Comparison of ENCODE assay signal across 17 cellular contexts in the genomic region with DNA sequence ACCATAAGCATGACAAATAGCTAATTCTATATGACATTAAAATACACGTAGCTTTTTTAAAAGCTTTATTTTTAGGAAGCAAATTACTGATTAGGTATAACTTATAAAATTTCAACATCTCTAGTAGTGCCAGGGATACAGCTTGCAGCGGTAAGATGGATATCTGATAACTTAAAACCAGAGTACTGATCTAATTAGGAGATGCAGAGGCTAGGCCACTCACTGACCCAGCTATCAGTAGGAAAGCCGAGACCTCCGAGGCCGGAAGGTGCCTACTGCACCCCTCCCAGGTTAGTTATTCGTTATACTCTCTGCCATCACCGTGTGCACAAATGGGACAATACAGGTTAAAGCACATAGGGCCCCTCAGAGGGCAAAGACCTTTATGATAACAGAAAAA.
DNase-seq lines count a peak whose midpoint lies in the region; ATAC-seq and TF ChIP-seq lines count a peak whose summit lies in the region.
"Had no signal": no experiment of that assay in that cellular context is flagged by ENCODE, and none has a peak within 500 bp of the region (broad histone marks: within the 10 kb centered on the region; RNA-seq: fewer than 3 reads in every experiment).

No MANE protein-coding gene starts in this region.

- H3K4me3 Mint-ChIP-seq in activated CD8-positive, alpha-beta T cell treated with anti-CD3 and anti-CD28 coated beads for 36 hours, result no peak overlapping the region
- no peak overlapping the region for H3K4me3 Mint-ChIP-seq in activated CD8-positive, alpha-beta T cell treated with anti-CD3 and anti-CD28 coated beads, Interleukin-2, amount 10 ng/mL, durations not matched to agents 7 days and 5 days
- no peak overlapping the region for H3K4me3 Mint-ChIP-seq in nephron progenitor cell

- H3K4me2 ChIP-seq in hepatocyte (peak overlapping the region; percentile 63), trophoblast cell (ENCODE audit: low read length) (no peak overlapping the region)
- H3K4me2 ChIP-seq: A549 had no signal

- peak overlapping the region; percentile 81 for H2BK12ac ChIP-seq in trophoblast cell (ENCODE audit: low read length)

- H3K36me3 Mint-ChIP-seq in activated CD8-positive, alpha-beta T cell treated with anti-CD3 and anti-CD28 coated beads for 36 hours (ENCODE audit: low read depth), result peaks cover 89% of the 10 kb centered on the region
- peaks cover 91% of the 10 kb centered on the region for H3K36me3 Mint-ChIP-seq in activated CD8-positive, alpha-beta T cell treated with anti-CD3 and anti-CD28 coated beads, Interleukin-2, amount 10 ng/mL, durations not matched to agents 7 days and 5 days (ENCODE audit: low read depth)
- no peaks in the 10 kb centered on the region for H3K36me3 Mint-ChIP-seq in nephron progenitor cell (ENCODE audit: low read depth)

- H2BK5ac ChIP-seq in trophoblast cell (ENCODE audit: low read depth, low read length, poor library complexity), result no peak overlapping the region

- POLR2A ChIA-PET in activated CD8-positive, alpha-beta T cell treated with anti-CD3 and anti-CD28 coated beads for 36 hours (lab: Charles Lee), result interaction anchor here (0.6 to 1.2 kb wide), 3 partner anchors 10 to 36 kb away, joined by 3 read pairs; no protein-coding TSS in a partner anchor
- POLR2A ChIA-PET in activated CD8-positive, alpha-beta T cell treated with anti-CD3 and anti-CD28 coated beads, Interleukin-2, amount 10 ng/mL, durations not matched to agents 7 days and 5 days (lab: Charles Lee), result interaction anchor here (0.8 kb wide), 1 partner anchor 168 kb away, joined by 3 read pairs; no protein-coding TSS in a partner anchor

- ATAC-seq in activated CD8-positive, alpha-beta T cell treated with anti-CD3 and anti-CD28 coated beads for 36 hours, result no peak
- ATAC-seq in activated CD8-positive, alpha-beta T cell treated with anti-CD3 and anti-CD28 coated beads, Interleukin-2, amount 10 ng/mL, durations not matched to agents 7 days and 5 days, result no peak
- ATAC-seq in HG03571 (IDR thresholded peaks at IDR 0.05; ENCODE audit: unreplicated experiment), result no peak
- ATAC-seq: A549 had no signal

- TF ChIP-seq CTCF in activated CD8-positive, alpha-beta T cell treated with anti-CD3 and anti-CD28 coated beads for 36 hours (IDR thresholded peaks at IDR 0.05), result no peak
- TF ChIP-seq CTCF in hepatocyte (IDR thresholded peaks at IDR 0.05; ENCODE audit: poor library complexity) (no peak), nephron progenitor cell (IDR thresholded peaks at IDR 0.05) (no peak)

- no peak overlapping the region for H4K91ac ChIP-seq in trophoblast cell (ENCODE audit: low read depth, low read length)

- H3K14ac ChIP-seq in trophoblast cell (ENCODE audit: low read length), result peak overlapping the region; percentile 69

- peak overlapping the region; percentile 37 for H3K4ac ChIP-seq in trophoblast cell (ENCODE audit: low read depth, low read length)

- H3K18ac ChIP-seq in trophoblast cell (ENCODE audit: low read length), result no peak overlapping the region

- H3K9ac ChIP-seq in trophoblast cell (ENCODE audit: low read length), result no peak overlapping the region

- H3K79me2 ChIP-seq in hepatocyte (no peaks in the 10 kb centered on the region), trophoblast cell (ENCODE audit: control insufficient read depth, insufficient read depth, low read length, poor library complexity) (peaks cover 1% of the 10 kb centered on the region)

- H2BK120ac ChIP-seq in trophoblast cell (ENCODE audit: insufficient read depth, low read length, poor library complexity), result no peak overlapping the region

- no peaks in the 10 kb centered on the region for H3K27me3 Mint-ChIP-seq in activated CD8-positive, alpha-beta T cell treated with anti-CD3 and anti-CD28 coated beads for 36 hours
- no peaks in the 10 kb centered on the region for H3K27me3 Mint-ChIP-seq in activated CD8-positive, alpha-beta T cell treated with anti-CD3 and anti-CD28 coated beads, Interleukin-2, amount 10 ng/mL, durations not matched to agents 7 days and 5 days (ENCODE audit: low read depth)
- H3K27me3 Mint-ChIP-seq in nephron progenitor cell (ENCODE audit: low read depth, poor library complexity), result peaks cover 7% of the 10 kb centered on the region
- H3K27me3 Mint-ChIP-seq: CD4-positive, alpha-beta memory T cell had no signal

- H3K4me1 Mint-ChIP-seq in activated CD8-positive, alpha-beta T cell treated with anti-CD3 and anti-CD28 coated beads for 36 hours (ENCODE audit: low read depth), result peaks cover 47% of the 10 kb centered on the region
- peaks cover 20% of the 10 kb centered on the region for H3K4me1 Mint-ChIP-seq in activated CD8-positive, alpha-beta T cell treated with anti-CD3 and anti-CD28 coated beads, Interleukin-2, amount 10 ng/mL, durations not matched to agents 7 days and 5 days (ENCODE audit: low read depth)
- H3K4me1 Mint-ChIP-seq in nephron progenitor cell, result peaks cover 38% of the 10 kb centered on the region

- no peak for DNase-seq in activated CD8-positive, alpha-beta T cell treated with anti-CD3 and anti-CD28 coated beads for 36 hours
- no peak for DNase-seq in activated CD8-positive, alpha-beta T cell treated with anti-CD3 and anti-CD28 coated beads, Interleukin-2, amount 10 ng/mL, durations not matched to agents 7 days and 5 days
- peak; percentile 62 for DNase-seq in SK-N-DZ (ENCODE audit: low spot score)
- DNase-seq in hepatocyte (ENCODE audit: low spot score), result no peak
- DNase-seq in trophoblast cell, result no peak
- DNase-seq in nephron progenitor cell, result no peak
- DNase-seq in cardiac septum (ENCODE audit: low spot score), result no peak
- DNase-seq: CD4-positive, alpha-beta memory T cell; DMS79 treated with DMSO at 0.1 percent for 48 hours; KBM-7; MV-4-11; NCI-H1417; NCI-H187 treated with DMSO at 0.1 percent for 48 hours; NCI-H526 treated with DMSO at 0.1 percent for 48 hours; SHP77 had no signal

- no peaks in the 10 kb centered on the region for H3K9me3 ChIP-seq in hepatocyte (ENCODE audit: low read depth)
- H3K9me3 ChIP-seq in trophoblast cell (ENCODE audit: insufficient read depth, low read depth, low read length), result no peaks in the 10 kb centered on the region

- H3K27me3 ChIP-seq in hepatocyte, result no peaks in the 10 kb centered on the region
- no peaks in the 10 kb centered on the region for H3K27me3 ChIP-seq in trophoblast cell (ENCODE audit: insufficient read depth, low read length)

- H2AFZ ChIP-seq in hepatocyte (no peak overlapping the region), trophoblast cell (ENCODE audit: insufficient read depth, low read length, poor library complexity) (no peak overlapping the region)

- H4K8ac ChIP-seq in trophoblast cell (ENCODE audit: low read depth, low read length), result no peak overlapping the region

- no peak overlapping the region for H3K4me3 ChIP-seq in hepatocyte
- H3K4me3 ChIP-seq in trophoblast cell (ENCODE audit: low read depth, low read length), result no peak overlapping the region
- H3K4me3 ChIP-seq: A549 had no signal

- H3K27ac Mint-ChIP-seq in activated CD8-positive, alpha-beta T cell treated with anti-CD3 and anti-CD28 coated beads for 36 hours, result peak overlapping the region; percentile 29
- H3K27ac Mint-ChIP-seq in activated CD8-positive, alpha-beta T cell treated with anti-CD3 and anti-CD28 coated beads, Interleukin-2, amount 10 ng/mL, durations not matched to agents 7 days and 5 days, result no peak overlapping the region
- no peak overlapping the region for H3K27ac Mint-ChIP-seq in nephron progenitor cell

- H3K9me2 ChIP-seq in hepatocyte (replicated peaks; ENCODE audit: insufficient read depth), result no peaks in the 10 kb centered on the region

- no peak overlapping the region for H3K23ac ChIP-seq in trophoblast cell (ENCODE audit: low read length)

- H4K20me1 ChIP-seq in hepatocyte (ENCODE audit: insufficient read depth, poor library complexity, severe bottlenecking), result no peaks in the 10 kb centered on the region

- intact Hi-C loops in activated CD8-positive, alpha-beta T cell treated with anti-CD3 and anti-CD28 coated beads for 36 hours (cut with micrococcal nuclease), result no loop called here
- intact Hi-C loops in cardiac septum (cut with DNase I), result no loop called here

- CTCF ChIA-PET in activated CD8-positive, alpha-beta T cell treated with anti-CD3 and anti-CD28 coated beads for 36 hours (lab: Charles Lee), result interaction anchor here (1.0 to 2.4 kb wide), 3 partner anchors 10 to 117 kb away, joined by 3 to 10 read pairs (median 3); no protein-coding TSS in a partner anchor
- CTCF ChIA-PET in activated CD8-positive, alpha-beta T cell treated with anti-CD3 and anti-CD28 coated beads, Interleukin-2, amount 10 ng/mL, durations not matched to agents 7 days and 5 days (lab: Charles Lee), result interaction anchor here (0.7 to 1.8 kb wide), 9 partner anchors 10 to 152 kb away, joined by 3 to 8 read pairs (median 4); no protein-coding TSS in a partner anchor

- no peak overlapping the region for H4K12ac ChIP-seq in trophoblast cell (ENCODE audit: low read depth, low read length)

- peaks cover 20% of the 10 kb centered on the region for H3K9me3 Mint-ChIP-seq in activated CD8-positive, alpha-beta T cell treated with anti-CD3 and anti-CD28 coated beads for 36 hours
- H3K9me3 Mint-ChIP-seq in activated CD8-positive, alpha-beta T cell treated with anti-CD3 and anti-CD28 coated beads, Interleukin-2, amount 10 ng/mL, durations not matched to agents 7 days and 5 days (ENCODE audit: insufficient read depth), result peaks cover 14% of the 10 kb centered on the region
- peaks cover 4% of the 10 kb centered on the region for H3K9me3 Mint-ChIP-seq in nephron progenitor cell

- H3K36me3 ChIP-seq in hepatocyte (replicated peaks; ENCODE audit: insufficient read depth, low read depth) (no peaks in the 10 kb centered on the region), trophoblast cell (ENCODE audit: control insufficient read depth in 1 of 2, insufficient read depth in 2 of 2, low read length in 2 of 2) (peaks cover 5 to 7% of the 10 kb centered on the region in 2 experiments)

- peaks cover 27% of the 10 kb centered on the region for H3K79me1 ChIP-seq in trophoblast cell (ENCODE audit: low read length)

- 40% methylated on average over 7 of the region's 7 CpGs for WGBS in hepatocyte (ENCODE audit: low lambda C conversion rate, missing lambda C conversion rate)
- WGBS in trophoblast cell (ENCODE audit: extremely low coverage, insufficient coverage, insufficient read length), result no CpG with 5 or more reads among the region's 7 CpGs

- H3K4me1 ChIP-seq in hepatocyte (ENCODE audit: insufficient read depth) (peaks cover 7% of the 10 kb centered on the region), trophoblast cell (ENCODE audit: control insufficient read depth in 1 of 2, insufficient read depth in 2 of 2, low read length in 2 of 2) (peaks cover 2 to 24% of the 10 kb centered on the region in 2 experiments)
- H3K4me1 ChIP-seq: A549 had no signal

- H2AK5ac ChIP-seq in trophoblast cell (ENCODE audit: low read length), result peak overlapping the region; percentile 82

- peak overlapping the region; percentile 78 for H3K27ac ChIP-seq in hepatocyte
- H3K27ac ChIP-seq in trophoblast cell (ENCODE audit: low read depth, low read length), result no peak overlapping the region
- H3K27ac ChIP-seq: A549 had no signal
